ENCODE assay signal across 1 cellular context in genomic region chr2:38508311-38509039, GRCh38.
TF ChIP-seq lines count a peak whose summit lies in the region.

No MANE protein-coding gene starts in this region.

TF ChIP-seq in HepG2, 621 proteins besides CTCF, POLR2A, EP300 and RAD21 (continued from another document and continues in another):
- peak; percentile 23 for TF ChIP-seq HNRNPH1 (optimal IDR thresholded peaks at IDR 0.05; ENCODE audit: low read depth, low read length)
- no peak for TF ChIP-seq ZNF549 (CRISPR knock-in tag; IDR thresholded peaks at IDR 0.05)
- TF ChIP-seq MXI1 (IDR thresholded peaks at IDR 0.05; ENCODE audit: borderline replicate concordance, low read depth, low read length): peak; percentile 40; the same call in 1 of the 3 replicates
- TF ChIP-seq ZNF256 (CRISPR knock-in tag; conservative IDR thresholded peaks at IDR 0.05): 0 out of 2 replicates have a peak, but pooled peaks have one; percentile 30
- TF ChIP-seq PBX3 (CRISPR knock-in tag; IDR thresholded peaks at IDR 0.05; ENCODE audit: borderline replicate concordance): no peak
- no peak for TF ChIP-seq TCF12 (IDR thresholded peaks at IDR 0.05)
- TF ChIP-seq TCF12 (CRISPR knock-in tag; IDR thresholded peaks at IDR 0.05): no peak
- TF ChIP-seq ZNF512 (CRISPR knock-in tag; IDR thresholded peaks at IDR 0.05): no peak
- TF ChIP-seq MNT (IDR thresholded peaks at IDR 0.05): no peak
- TF ChIP-seq IRF2 (CRISPR knock-in tag; IDR thresholded peaks at IDR 0.05): peak; percentile 28; the same call in 1 of the 2 replicates
- no peak; the same call in none of the 2 replicates for TF ChIP-seq CCDC6 (CRISPR knock-in tag; IDR thresholded peaks at IDR 0.05)
- TF ChIP-seq ZGPAT (CRISPR knock-in tag; IDR thresholded peaks at IDR 0.05): peak; percentile 48
- TF ChIP-seq ZMYM4 (CRISPR knock-in tag; IDR thresholded peaks at IDR 0.05): peak; percentile 57
- TF ChIP-seq FLYWCH1 (CRISPR knock-in tag; IDR thresholded peaks at IDR 0.05): no peak
- TF ChIP-seq MLXIP (CRISPR knock-in tag; IDR thresholded peaks at IDR 0.05; ENCODE audit: borderline replicate concordance): no peak
- no peak for TF ChIP-seq ZNF746 (CRISPR knock-in tag; IDR thresholded peaks at IDR 0.05)
- TF ChIP-seq CBFB (CRISPR knock-in tag; IDR thresholded peaks at IDR 0.05): peak; percentile 52; the same call in 1 of the 2 replicates
- peak; percentile 69; the same call in 1 of the 2 replicates for TF ChIP-seq RNF2 (conservative IDR thresholded peaks at IDR 0.05; ENCODE audit: low read depth)
- TF ChIP-seq GPBP1L1 (CRISPR knock-in tag; IDR thresholded peaks at IDR 0.05): no peak
- no peak for TF ChIP-seq ZNF609 (CRISPR knock-in tag; IDR thresholded peaks at IDR 0.05; ENCODE audit: borderline replicate concordance)
- TF ChIP-seq MYNN (CRISPR knock-in tag; IDR thresholded peaks at IDR 0.05; ENCODE audit: low read depth): no peak
- no peak for TF ChIP-seq ZNF770 (CRISPR knock-in tag; IDR thresholded peaks at IDR 0.05)
- TF ChIP-seq MBD4 (IDR thresholded peaks at IDR 0.05; ENCODE audit: borderline replicate concordance, low read length): no peak
- TF ChIP-seq SMYD3 (CRISPR knock-in tag; IDR thresholded peaks at IDR 0.05): peak; percentile 89
- TF ChIP-seq FOXA3 (CRISPR knock-in tag; IDR thresholded peaks at IDR 0.05): peak; percentile 85
- TF ChIP-seq ZMYM3 (CRISPR knock-in tag; IDR thresholded peaks at IDR 0.05): 0 out of 2 replicates have a peak, but pooled peaks have one; percentile 56
- TF ChIP-seq CHD2 (IDR thresholded peaks at IDR 0.05; ENCODE audit: low read depth, low read length): no peak
- no peak for TF ChIP-seq TRAFD1 (CRISPR knock-in tag; IDR thresholded peaks at IDR 0.05; ENCODE audit: borderline replicate concordance)
- TF ChIP-seq ZNF101 (CRISPR knock-in tag; IDR thresholded peaks at IDR 0.05; ENCODE audit: borderline replicate concordance, low read depth): no peak
- no peak for TF ChIP-seq ZNF670 (CRISPR knock-in tag; IDR thresholded peaks at IDR 0.05; ENCODE audit: borderline replicate concordance)
- TF ChIP-seq ERF (CRISPR knock-in tag; IDR thresholded peaks at IDR 0.05): peak; percentile 92
- no peak for TF ChIP-seq NPAS2 (CRISPR knock-in tag; IDR thresholded peaks at IDR 0.05; ENCODE audit: borderline replicate concordance)
- TF ChIP-seq HDAC1 (CRISPR knock-in tag; IDR thresholded peaks at IDR 0.05): peak; percentile 29; the same call in 1 of the 2 replicates
- no peak; the same call in 1 of the 2 replicates for TF ChIP-seq YEATS4 (CRISPR knock-in tag; IDR thresholded peaks at IDR 0.05; ENCODE audit: borderline replicate concordance)
- TF ChIP-seq KMT2A (CRISPR knock-in tag; IDR thresholded peaks at IDR 0.05): peak; percentile 80; the same call in 1 of the 2 replicates
- TF ChIP-seq ZNF275 (CRISPR knock-in tag; IDR thresholded peaks at IDR 0.05; ENCODE audit: borderline replicate concordance): 0 out of 2 replicates have a peak, but pooled peaks have one; percentile 48
- TF ChIP-seq ZSCAN25 (CRISPR knock-in tag; IDR thresholded peaks at IDR 0.05): no peak
- peak; percentile 64 for TF ChIP-seq MED1 (CRISPR knock-in tag; IDR thresholded peaks at IDR 0.05)
- no peak for TF ChIP-seq ONECUT2 (CRISPR knock-in tag; IDR thresholded peaks at IDR 0.05)
- 0 out of 2 replicates have a peak, but pooled peaks have one; percentile 58 for TF ChIP-seq PITX1 (CRISPR knock-in tag; IDR thresholded peaks at IDR 0.05)
- no peak for TF ChIP-seq ZNF709 (CRISPR knock-in tag; IDR thresholded peaks at IDR 0.05)
- TF ChIP-seq JUN (CRISPR knock-in tag; IDR thresholded peaks at IDR 0.05): no peak
